Comparison of ENCODE assay signal across 16 cellular contexts in the genomic region with DNA sequence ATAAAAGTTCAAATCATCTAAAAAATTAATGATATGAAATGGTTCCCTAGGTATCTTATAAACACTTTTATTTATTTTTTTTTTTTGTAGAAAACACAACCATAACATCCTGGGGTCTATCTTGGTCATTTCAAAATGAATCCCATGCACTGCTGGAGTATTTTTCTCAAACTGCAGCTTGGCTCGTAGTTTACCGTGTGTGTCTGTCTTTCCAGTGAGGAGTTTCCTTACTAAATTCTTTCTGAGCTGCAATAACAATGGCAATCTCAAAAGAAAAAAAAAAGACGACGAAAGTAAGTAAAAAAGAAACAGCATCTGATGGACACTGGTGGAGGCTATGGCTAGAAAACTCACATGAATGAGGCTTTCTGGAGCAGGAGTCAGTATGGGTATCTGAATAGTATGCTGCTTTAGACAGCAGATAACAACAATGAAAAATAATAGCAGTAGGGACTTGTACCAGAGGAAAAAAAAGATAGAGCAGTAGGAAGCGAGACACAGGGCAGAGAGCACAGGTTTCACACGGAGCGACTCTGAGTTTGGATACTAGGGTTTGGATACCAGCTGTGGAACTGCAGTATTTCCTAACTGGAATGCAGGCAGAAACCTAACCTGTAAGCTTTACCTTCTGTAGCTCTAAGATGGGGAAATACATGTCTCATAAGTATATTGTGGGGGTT. TPM values are rescaled to one million over a fixed set of nuclear protein-coding genes. Genes with fewer than 3 reads are reported as not detected.
DNase-seq lines count a peak whose midpoint lies in the region; ATAC-seq, FAIRE-seq and TF ChIP-seq lines count a peak whose summit lies in the region.
"Had no signal": no experiment of that assay in that cellular context is flagged by ENCODE, and none has a peak within 500 bp of the region (broad histone marks: within the 10 kb centered on the region; RNA-seq: fewer than 3 reads in every experiment).

No MANE protein-coding gene starts in this region.

- H3K4me3 Mint-ChIP-seq in activated naive CD4-positive, alpha-beta T cell treated with anti-CD3 and anti-CD28 coated beads, Interleukin-2, amount 50 U/mL, for 24 hours = no peak overlapping the region
- no peak overlapping the region for H3K4me3 Mint-ChIP-seq in activated naive CD4-positive, alpha-beta T cell treated with anti-CD3 and anti-CD28 coated beads for 36 hours
- no peak overlapping the region for H3K4me3 Mint-ChIP-seq in CD4-positive, alpha-beta T cell
- H3K4me3 Mint-ChIP-seq: brain; CD8-positive, alpha-beta memory T cell had no signal

- H3K36me3 ChIP-seq in osteoblast (ENCODE audit: insufficient read depth, low read length) (no peaks in the 10 kb centered on the region), aorta (ENCODE audit: control insufficient read depth in 1 of 2, insufficient read depth in 2 of 2, low read length in 1 of 2) (no peaks in the 10 kb centered on the region)
- H3K36me3 ChIP-seq: lower lobe of right lung had no signal

- CTCF ChIA-PET in activated naive CD4-positive, alpha-beta T cell treated with anti-CD3 and anti-CD28 coated beads for 36 hours (lab: Charles Lee) = no interaction called here
- CTCF ChIA-PET in CD4-positive, alpha-beta T cell (lab: Charles Lee) = interaction anchor here (0.5 kb wide), 1 partner anchor 814 kb away, joined by 3 read pairs; no protein-coding TSS in a partner anchor

- no peaks in the 10 kb centered on the region for H3K27me3 ChIP-seq in osteoblast (ENCODE audit: insufficient read depth, low read length)
- H3K27me3 ChIP-seq in aorta (ENCODE audit: control insufficient read depth in 1 of 2, insufficient read depth in 2 of 2, low read length in 1 of 2) = no peaks in the 10 kb centered on the region
- H3K27me3 ChIP-seq in CD4-positive, alpha-beta T cell (ENCODE audit: control insufficient read depth, insufficient read depth, low read length) = no peaks in the 10 kb centered on the region

- intact Hi-C loops in activated naive CD4-positive, alpha-beta T cell treated with anti-CD3 and anti-CD28 coated beads for 36 hours (cut with micrococcal nuclease) = no loop called here
- intact Hi-C loops in aorta (cut with DNase I) = no loop called here
- intact Hi-C loops in CD4-positive, alpha-beta T cell (cut with DNase I, micrococcal nuclease) = no loop called here

- TF ChIP-seq POLR2A in H54 (IDR thresholded peaks at IDR 0.05; ENCODE audit: low read depth, low read length) = no peak

- H3K9me3 Mint-ChIP-seq in activated naive CD4-positive, alpha-beta T cell treated with anti-CD3 and anti-CD28 coated beads, Interleukin-2, amount 50 U/mL, for 24 hours = no peaks in the 10 kb centered on the region
- no peaks in the 10 kb centered on the region for H3K9me3 Mint-ChIP-seq in activated naive CD4-positive, alpha-beta T cell treated with anti-CD3 and anti-CD28 coated beads for 36 hours
- no peaks in the 10 kb centered on the region for H3K9me3 Mint-ChIP-seq in CD4-positive, alpha-beta T cell

- peak overlapping the region; percentile 73 for H3K4me2 ChIP-seq in osteoblast (ENCODE audit: insufficient read depth, low read length)

- no peaks in the 10 kb centered on the region for H3K27me3 Mint-ChIP-seq in activated naive CD4-positive, alpha-beta T cell treated with anti-CD3 and anti-CD28 coated beads, Interleukin-2, amount 50 U/mL, for 24 hours
- no peaks in the 10 kb centered on the region for H3K27me3 Mint-ChIP-seq in activated naive CD4-positive, alpha-beta T cell treated with anti-CD3 and anti-CD28 coated beads for 36 hours (ENCODE audit: low read depth)
- H3K27me3 Mint-ChIP-seq in CD4-positive, alpha-beta T cell = no peaks in the 10 kb centered on the region
- H3K27me3 Mint-ChIP-seq: CD8-positive, alpha-beta memory T cell had no signal

- peak overlapping the region; percentile 85 for H2AFZ ChIP-seq in osteoblast (ENCODE audit: low read length)

- no peak for TF ChIP-seq CTCF in fibroblast of pulmonary artery (IDR thresholded peaks at IDR 0.05; ENCODE audit: low read length, missing control alignments)
- TF ChIP-seq CTCF in osteoblast (IDR thresholded peaks at IDR 0.05; ENCODE audit: extremely low read depth, low read depth, low read length) = no peak
- TF ChIP-seq CTCF in CD4-positive, alpha-beta T cell (IDR thresholded peaks at IDR 0.05) = no peak

- 5 to 12% methylated on average over 7 of the region's 7 CpGs for WGBS in aorta, 2 donors

- H4K20me1 ChIP-seq in osteoblast (ENCODE audit: insufficient read depth, low read length) = no peaks in the 10 kb centered on the region

- H3K9me3 ChIP-seq in osteoblast (ENCODE audit: low read depth, low read length) (no peaks in the 10 kb centered on the region), aorta (ENCODE audit: control insufficient read depth, low read length) (no peaks in the 10 kb centered on the region)
- H3K9me3 ChIP-seq in CD4-positive, alpha-beta T cell (ENCODE audit: control insufficient read depth, low read length) = no peaks in the 10 kb centered on the region
- H3K9me3 ChIP-seq: lower lobe of right lung had no signal

- peak overlapping the region; percentile 47 for H3K27ac Mint-ChIP-seq in activated naive CD4-positive, alpha-beta T cell treated with anti-CD3 and anti-CD28 coated beads, Interleukin-2, amount 50 U/mL, for 24 hours
- H3K27ac Mint-ChIP-seq in activated naive CD4-positive, alpha-beta T cell treated with anti-CD3 and anti-CD28 coated beads for 36 hours = no peak overlapping the region
- H3K27ac Mint-ChIP-seq in CD4-positive, alpha-beta T cell = no peak overlapping the region
- H3K27ac Mint-ChIP-seq: CD8-positive, alpha-beta memory T cell had no signal

- peak; percentile 55 for ATAC-seq in aorta (ENCODE audit: low FRiP score)
- ATAC-seq in CD4-positive, alpha-beta T cell (ENCODE audit: poor library complexity) = no peak
- ATAC-seq in GM18498 (IDR thresholded peaks at IDR 0.05; ENCODE audit: unreplicated experiment) = no peak
- ATAC-seq: lower lobe of right lung had no signal

- H3K4me1 ChIP-seq in osteoblast (ENCODE audit: insufficient read depth, low read length) (peaks cover 9% of the 10 kb centered on the region), aorta (ENCODE audit: control insufficient read depth in 1 of 2, insufficient read depth in 2 of 2, low read length in 2 of 2) (no peaks in the 10 kb centered on the region)

- no peaks in the 10 kb centered on the region for H3K4me1 Mint-ChIP-seq in activated naive CD4-positive, alpha-beta T cell treated with anti-CD3 and anti-CD28 coated beads, Interleukin-2, amount 50 U/mL, for 24 hours
- no peaks in the 10 kb centered on the region for H3K4me1 Mint-ChIP-seq in activated naive CD4-positive, alpha-beta T cell treated with anti-CD3 and anti-CD28 coated beads for 36 hours (ENCODE audit: low read depth)
- no peaks in the 10 kb centered on the region for H3K4me1 Mint-ChIP-seq in CD4-positive, alpha-beta T cell (ENCODE audit: low read depth)
- H3K4me1 Mint-ChIP-seq: CD8-positive, alpha-beta memory T cell had no signal

- no peaks in the 10 kb centered on the region for H3K79me2 ChIP-seq in osteoblast (ENCODE audit: insufficient read depth, low read length)

- POLR2A ChIA-PET in CD4-positive, alpha-beta T cell (lab: Charles Lee) = no interaction called here

- no peak for DNase-seq in activated naive CD4-positive, alpha-beta T cell treated with anti-CD3 and anti-CD28 coated beads for 36 hours
- DNase-seq in fibroblast of pulmonary artery (ENCODE audit: low read depth) (peak; percentile 22), osteoblast (ENCODE audit: insufficient read length, low spot score, missing footprints) (no peak), aorta (no peak), H54 (ENCODE audit: insufficient read length, low spot score) (no peak)
- DNase-seq in CD4-positive, alpha-beta T cell = no peak
- DNase-seq: activated gamma-delta T cell; CD8-positive, alpha-beta memory T cell; lower lobe of right lung; NCI-H1105 treated with DMSO at 0.1 percent for 48 hours; NCI-H2227 treated with DMSO at 0.1 percent for 48 hours had no signal

- H3K36me3 Mint-ChIP-seq in activated naive CD4-positive, alpha-beta T cell treated with anti-CD3 and anti-CD28 coated beads, Interleukin-2, amount 50 U/mL, for 24 hours = no peaks in the 10 kb centered on the region
- no peaks in the 10 kb centered on the region for H3K36me3 Mint-ChIP-seq in activated naive CD4-positive, alpha-beta T cell treated with anti-CD3 and anti-CD28 coated beads for 36 hours (ENCODE audit: low read depth)
- no peaks in the 10 kb centered on the region for H3K36me3 Mint-ChIP-seq in CD4-positive, alpha-beta T cell (ENCODE audit: low read depth)
- H3K36me3 Mint-ChIP-seq: CD8-positive, alpha-beta memory T cell had no signal

- H3K27ac ChIP-seq in osteoblast (ENCODE audit: low read depth, low read length) (peak overlapping the region; percentile 58), aorta (ENCODE audit: low read depth in 1 of 2, low read length in 2 of 2) (peak overlapping the region in 1 of 2 donors; percentile 33)
- H3K27ac ChIP-seq in CD4-positive, alpha-beta T cell (ENCODE audit: low read depth, low read length) = no peak overlapping the region
- H3K27ac ChIP-seq: 22Rv1, lower lobe of right lung had no signal

- FAIRE-seq in H54 (lab: Jason Lieb, UNC) = no peak
- FAIRE-seq: GM18507 had no signal

- H3K4me3 ChIP-seq in fibroblast of pulmonary artery (replicated peaks; ENCODE audit: low read depth, low read length) (no peak overlapping the region), osteoblast (ENCODE audit: insufficient read depth, low read length) (peak overlapping the region; percentile 30), aorta (ENCODE audit: low read length in 2 of 2) (no peak overlapping the region)
- H3K4me3 ChIP-seq: lower lobe of right lung had no signal

RNA-seq across cellular contexts. Expression of gene CALCRL, which starts 43.5 kb away (rescaled TPM):
- total RNA-seq in activated naive CD4-positive, alpha-beta T cell treated with anti-CD3 and anti-CD28 coated beads for 36 hours = 1 to 10 TPM; 1.1 to 1.6 TPM
- total RNA-seq in osteoblast = 5.6 and 7.6 TPM in 2 replicates
- 10 to 100 TPM; 38.9 to 67.2 TPM for total RNA-seq in aorta
- 10 to 100 TPM in 1 of 2 donors, 1 to 10 TPM in 1; 4.3 to 22.4 TPM for polyA plus RNA-seq in aorta
- total RNA-seq in CD4-positive, alpha-beta T cell = under 1 TPM; 0.33 to 0.61 TPM
- total RNA-seq: CD8-positive, alpha-beta memory T cell had no signal
